ENCODE assay signal across 10 cellular contexts in genomic region chr2:112812318-112813042, GRCh38. TPM values are rescaled to one million over a fixed set of nuclear protein-coding genes. Genes with fewer than 3 reads are reported as not detected.
DNase-seq lines count a peak whose midpoint lies in the region; ATAC-seq, FAIRE-seq and TF ChIP-seq lines count a peak whose summit lies in the region.
"Had no signal": no experiment of that assay in that cellular context is flagged by ENCODE, and none has a peak within 500 bp of the region (broad histone marks: within the 10 kb centered on the region; RNA-seq: fewer than 3 reads in every experiment).

No MANE protein-coding gene starts in this region.

- H3K27ac ChIP-seq in breast epithelium (no peak overlapping the region), HUES48 (ENCODE audit: low read depth, low read length) (peak overlapping the region; percentile 4), vagina (no peak overlapping the region)
- H3K27ac ChIP-seq: C4-2B had no signal

- H3K4me1 Mint-ChIP-seq in MCF 10A (ENCODE audit: insufficient read depth, unreplicated experiment) = peaks cover 45% of the 10 kb centered on the region
- peaks cover 24% of the 10 kb centered on the region for H3K4me1 Mint-ChIP-seq in stimulated activated effector memory CD8-positive, alpha-beta T cell treated with anti-CD3 and anti-CD28 coated beads, Interleukin-12 subunit alpha, Interleukin-12 subunit beta, amount 100 ng/mL, for 72 hours

- peaks cover 6% of the 10 kb centered on the region for H3K36me3 Mint-ChIP-seq in MCF 10A (ENCODE audit: insufficient read depth, unreplicated experiment)
- H3K36me3 Mint-ChIP-seq in stimulated activated effector memory CD8-positive, alpha-beta T cell treated with anti-CD3 and anti-CD28 coated beads, Interleukin-12 subunit alpha, Interleukin-12 subunit beta, amount 100 ng/mL, for 72 hours = no peaks in the 10 kb centered on the region

- H3K27ac Mint-ChIP-seq in MCF 10A (ENCODE audit: low read depth, unreplicated experiment) = peak overlapping the region; percentile 97
- peak overlapping the region; percentile 59 for H3K27ac Mint-ChIP-seq in stimulated activated effector memory CD8-positive, alpha-beta T cell treated with anti-CD3 and anti-CD28 coated beads, Interleukin-12 subunit alpha, Interleukin-12 subunit beta, amount 100 ng/mL, for 72 hours

- H3K27me3 ChIP-seq in breast epithelium (no peaks in the 10 kb centered on the region), HUES48 (ENCODE audit: control insufficient read depth, insufficient read depth, low read length) (no peaks in the 10 kb centered on the region), vagina (no peaks in the 10 kb centered on the region)

- peaks cover 6% of the 10 kb centered on the region for H3K9me3 Mint-ChIP-seq in MCF 10A (ENCODE audit: unreplicated experiment)
- peaks cover 4% of the 10 kb centered on the region for H3K9me3 Mint-ChIP-seq in stimulated activated effector memory CD8-positive, alpha-beta T cell treated with anti-CD3 and anti-CD28 coated beads, Interleukin-12 subunit alpha, Interleukin-12 subunit beta, amount 100 ng/mL, for 72 hours

- H3K4me1 ChIP-seq in breast epithelium (no peaks in the 10 kb centered on the region), HUES48 (ENCODE audit: control insufficient read depth, insufficient read depth, low read length) (peaks cover 29% of the 10 kb centered on the region), vagina (peaks cover 19% of the 10 kb centered on the region)

- H3K4me3 Mint-ChIP-seq in MCF 10A (ENCODE audit: unreplicated experiment) = no peak overlapping the region
- no peak overlapping the region for H3K4me3 Mint-ChIP-seq in stimulated activated effector memory CD8-positive, alpha-beta T cell treated with anti-CD3 and anti-CD28 coated beads, Interleukin-12 subunit alpha, Interleukin-12 subunit beta, amount 100 ng/mL, for 72 hours

- DNase-seq in MCF 10A (ENCODE audit: unreplicated experiment) (peak; percentile 59), breast epithelium (ENCODE audit: low spot score in 2 of 2) (no peak), dedifferentiated amniotic fluid mesenchymal stem cell (ENCODE audit: extremely low spot score) (peak; percentile 77), frontal cortex (ENCODE audit: low spot score in 2 of 2) (no peak), vagina (ENCODE audit: extremely low spot score in 2 of 2) (no peak)
- DNase-seq in stimulated activated effector memory CD8-positive, alpha-beta T cell treated with anti-CD3 and anti-CD28 coated beads, Interleukin-12 subunit alpha, Interleukin-12 subunit beta, amount 100 ng/mL, for 72 hours (ENCODE audit: low spot score in 2 of 2) = no peak

- TF ChIP-seq POLR2A in breast epithelium (IDR thresholded peaks at IDR 0.05) (no peak), vagina (IDR thresholded peaks at IDR 0.05) (no peak)

- BruUV-seq in MCF 10A (replicated peaks; lab: Mats Ljungman, UMichigan) = TSS peak; percentile 82

- H3K36me3 ChIP-seq in breast epithelium (no peaks in the 10 kb centered on the region), HUES48 (ENCODE audit: control insufficient read depth, insufficient read depth, low read length) (no peaks in the 10 kb centered on the region), vagina (no peaks in the 10 kb centered on the region)

- H3K4me3 ChIP-seq in breast epithelium = no peak overlapping the region
- H3K4me3 ChIP-seq in HUES48 (ENCODE audit: low read depth, low read length) = no peak overlapping the region
- no peak overlapping the region for H3K4me3 ChIP-seq in vagina

- no peak for FAIRE-seq in frontal cortex (lab: Jason Lieb, UNC)

- no peak overlapping the region for H3K9ac ChIP-seq in HUES48 (ENCODE audit: low read depth, low read length)

- H3K9me3 ChIP-seq in breast epithelium = no peaks in the 10 kb centered on the region
- H3K9me3 ChIP-seq in HUES48 (ENCODE audit: control insufficient read depth, insufficient read depth, low read length) = no peaks in the 10 kb centered on the region
- H3K9me3 ChIP-seq in vagina = no peaks in the 10 kb centered on the region

- POLR2A ChIA-PET in MCF 10A (lab: Yijun Ruan, JAX) = interaction anchor here (0.7 to 7.9 kb wide), 11 partner anchors 8 to 781 kb away, joined by 3 to 112 read pairs (median 4); partner anchors contain the start of genes IL1A and IL1B

- H3K27me3 Mint-ChIP-seq in MCF 10A (ENCODE audit: insufficient read depth, unreplicated experiment) = no peaks in the 10 kb centered on the region

- intact Hi-C loops in MCF 10A (cut with micrococcal nuclease) (no loop called here), breast epithelium (cut with DNase I; ENCODE audit: low total_unique reads) (no loop called here), vagina (cut with DNase I) (no loop called here)

- CTCF ChIA-PET in MCF 10A (lab: Yijun Ruan, JAX) = interaction anchor here (0.6 to 2.4 kb wide), 5 partner anchors 16 to 129 kb away, joined by 3 to 8 read pairs (median 3); no protein-coding TSS in a partner anchor

- peak; percentile 13 for ATAC-seq in stimulated activated effector memory CD8-positive, alpha-beta T cell treated with anti-CD3 and anti-CD28 coated beads, Interleukin-12 subunit alpha, Interleukin-12 subunit beta, amount 100 ng/mL, for 72 hours
- ATAC-seq in HG02938 (IDR thresholded peaks at IDR 0.05; ENCODE audit: unreplicated experiment) = no peak

- TF ChIP-seq CTCF in MCF 10A (IDR thresholded peaks at IDR 0.05; ENCODE audit: unreplicated experiment) = no peak
- no peak for TF ChIP-seq CTCF in breast epithelium (IDR thresholded peaks at IDR 0.05)
- TF ChIP-seq CTCF in vagina (IDR thresholded peaks at IDR 0.05) = no peak

RNA-seq across cellular contexts. Expression of gene IL1B, which starts 24.1 kb away (rescaled TPM):
- 5.4 and 5.5 TPM in 2 replicates for total RNA-seq in MCF 10A (2022)
- total RNA-seq in breast epithelium = 1 to 10 TPM in 1 of 3 donors, not detected in 2; 8.0 TPM
- total RNA-seq in frontal cortex = 0.41 TPM
- total RNA-seq in vagina = 2.5 TPM

RNA-seq across cellular contexts. Expression of gene IL1A, which starts 28.2 kb away (rescaled TPM):
- 99.1 and 170 TPM in 2 replicates for total RNA-seq in MCF 10A (2022)
- total RNA-seq in breast epithelium = under 1 TPM in 1 of 3 donors, not detected in 2; 0.44 TPM
- total RNA-seq in frontal cortex = 0.41 TPM
- total RNA-seq in vagina = 0.98 TPM
- total RNA-seq: subcutaneous adipose tissue had no signal

RNA-seq across cellular contexts. Expression of gene CKAP2L, which starts 48.1 kb away (rescaled TPM):
- 14.7 and 21.6 TPM in 2 replicates for total RNA-seq in MCF 10A (2022)
- total RNA-seq in breast epithelium = under 1 TPM in 1 of 3 donors, not detected in 2; 0.96 TPM
- total RNA-seq in frontal cortex = 2.0 TPM
- total RNA-seq in vagina = 1.2 TPM

Comparison
In these comparisons a context has a peak if more than half of its experiments do, and no peak if none do; other contexts are left out.
1. DNase-seq: peak in MCF 10A (single experiment) and dedifferentiated amniotic fluid mesenchymal stem cell (single experiment); none in breast epithelium (0 of 2), stimulated activated effector memory CD8-positive, alpha-beta T cell treated with anti-CD3 and anti-CD28 coated beads, Interleukin-12 subunit alpha, Interleukin-12 subunit beta, amount 100 ng/mL, for 72 hours (0 of 2), frontal cortex (0 of 2) and vagina (0 of 2).
2. RNA of gene IL1A, which starts 28.2 kb away (total RNA-seq): 99.1 to 170 TPM in MCF 10A; 0.98 TPM in vagina (single experiment), 0.41 TPM in frontal cortex (single experiment) and 0.44 TPM in breast epithelium; every median in the first group is over 10 times any median in the second.